Comparison of ENCODE assay signal across 1 cellular context in genomic region chr22:23197836-23198235, GRCh38.
TF ChIP-seq lines count a peak whose summit lies in the region.

No MANE protein-coding gene starts in this region.

TF ChIP-seq in K562, 482 proteins besides CTCF, POLR2A, EP300 and RAD21:
- TF ChIP-seq EGR1 (conservative IDR thresholded peaks at IDR 0.05), result no peak
- TF ChIP-seq GTF2F1 (IDR thresholded peaks at IDR 0.05; ENCODE audit: low read depth, low read length), result no peak
- no peak for TF ChIP-seq ZBTB8A (IDR thresholded peaks at IDR 0.05; ENCODE audit: partially characterized antibody)
- no peak for TF ChIP-seq RUNX1 (IDR thresholded peaks at IDR 0.05; ENCODE audit: low read depth)
- no peak for TF ChIP-seq POLR2H (tag; IDR thresholded peaks at IDR 0.05; ENCODE audit: low read depth)
- no peak for TF ChIP-seq ZNF445 (CRISPR knock-in tag; IDR thresholded peaks at IDR 0.05; ENCODE audit: low read depth)
- no peak for TF ChIP-seq PTRF (tag; IDR thresholded peaks at IDR 0.05)
- TF ChIP-seq TGIF2 (CRISPR knock-in tag; IDR thresholded peaks at IDR 0.05), result no peak
